ENCODE assay signal across 30 cellular contexts in genomic region chr12:42774238-42774637, GRCh38.
DNase-seq lines count a peak whose midpoint lies in the region; ATAC-seq, FAIRE-seq and TF ChIP-seq lines count a peak whose summit lies in the region.
"Had no signal": no experiment of that assay in that cellular context is flagged by ENCODE, and none has a peak within 500 bp of the region (broad histone marks: within the 10 kb centered on the region; RNA-seq: fewer than 3 reads in every experiment).

No MANE protein-coding gene starts in this region.

- H2AFZ ChIP-seq in IMR-90 (replicated peaks; ENCODE audit: low read length, poor library complexity) = no peak overlapping the region
- no peak overlapping the region for H2AFZ ChIP-seq in smooth muscle cell (ENCODE audit: low read depth)

- H2AK9ac ChIP-seq in IMR-90 (replicated peaks; ENCODE audit: low read depth, low read length, poor library complexity) = no peak overlapping the region

- dilution Hi-C loops in IMR-90 (cut with HindIII; ENCODE audit: low sequenced_read_pairs, unreplicated experiment) = no loop called here

- TF ChIP-seq POLR2A in IMR-90 (IDR thresholded peaks at IDR 0.05; ENCODE audit: low read depth, low read length) = no peak

- H2BK20ac ChIP-seq in IMR-90 (ENCODE audit: low read depth, low read length) = no peak overlapping the region

- no peak for TF ChIP-seq CTCF in IMR-90 (conservative IDR thresholded peaks at IDR 0.05; ENCODE audit: low read depth, low read length)
- no peak for TF ChIP-seq CTCF in smooth muscle cell (IDR thresholded peaks at IDR 0.05; ENCODE audit: borderline replicate concordance, insufficient read depth, poor library complexity, severe bottlenecking)
- TF ChIP-seq CTCF in D721Med (IDR thresholded peaks at IDR 0.05; ENCODE audit: insufficient read depth, missing control alignments) = no peak

- H3K23ac ChIP-seq in IMR-90 (ENCODE audit: low read depth, low read length) = no peak overlapping the region

- no peak overlapping the region for H3K56ac ChIP-seq in IMR-90 (ENCODE audit: extremely low read depth, insufficient read depth, low read length)

- H3K9ac ChIP-seq in IMR-90 (ENCODE audit: low read depth, low read length) (no peak overlapping the region), smooth muscle cell (ENCODE audit: low read depth) (no peak overlapping the region)
- H3K9ac ChIP-seq: BLaER1; BLaER1 treated with 17β-estradiol and CSF1 and Interleukin-3, amounts not matched to agents 10 nM and 100 nM had no signal

- H3K4me3 ChIP-seq in IMR-90 (ENCODE audit: insufficient read depth, low read depth, low read length) (no peak overlapping the region), smooth muscle cell (no peak overlapping the region)
- H3K4me3 ChIP-seq: A549; BLaER1; BLaER1 treated with 17β-estradiol and CSF1 and Interleukin-3, amounts not matched to agents 10 nM and 100 nM had no signal

- H3K27ac ChIP-seq in IMR-90 (ENCODE audit: insufficient read depth, low read length) (no peak overlapping the region), smooth muscle cell (ENCODE audit: low read depth) (peak overlapping the region; percentile 5)
- H3K27ac ChIP-seq: 22Rv1; A549; BLaER1; BLaER1 treated with 17β-estradiol and CSF1 and Interleukin-3, amounts not matched to agents 10 nM and 100 nM; C4-2B had no signal

- no CpG with 5 or more reads among the region's 3 CpGs for WGBS in IMR-90 (ENCODE audit: extremely low coverage in 2 of 2, insufficient read length in 1 of 2), 2 experiments
- 48% methylated on average over 3 of the region's 3 CpGs for WGBS in smooth muscle cell (ENCODE audit: low lambda C conversion rate)

- H2BK15ac ChIP-seq in IMR-90 (ENCODE audit: low read depth, low read length) = no peak overlapping the region

- H3K18ac ChIP-seq in IMR-90 (ENCODE audit: low read depth, low read length) = no peak overlapping the region

- H3K79me1 ChIP-seq in IMR-90 (ENCODE audit: low read depth in 1 of 2, low read length in 2 of 2) = no peaks in the 10 kb centered on the region

- TF ChIP-seq RAD21 in IMR-90 (IDR thresholded peaks at IDR 0.05; ENCODE audit: low read length) = no peak

- H3K27me3 ChIP-seq in IMR-90 (ENCODE audit: control insufficient read depth, insufficient read depth, low read length) (no peaks in the 10 kb centered on the region; the same call in none of the 2 replicates), smooth muscle cell (ENCODE audit: low read depth) (no peaks in the 10 kb centered on the region)
- H3K27me3 ChIP-seq: BE2C; BLaER1; BLaER1 treated with 17β-estradiol and CSF1 and Interleukin-3, amounts not matched to agents 10 nM and 100 nM had no signal

- H4K5ac ChIP-seq in IMR-90 (ENCODE audit: low read depth, low read length) = no peak overlapping the region

- H3K9me1 ChIP-seq in IMR-90 (ENCODE audit: insufficient read depth, low read length) = no peaks in the 10 kb centered on the region

- H3K36me3 ChIP-seq in IMR-90 (ENCODE audit: control insufficient read depth, insufficient read depth, low read length) (no peaks in the 10 kb centered on the region), smooth muscle cell (ENCODE audit: low read depth) (no peaks in the 10 kb centered on the region)
- H3K36me3 ChIP-seq: BE2C; BLaER1; BLaER1 treated with 17β-estradiol and CSF1 and Interleukin-3, amounts not matched to agents 10 nM and 100 nM had no signal

- H3K4me1 ChIP-seq in IMR-90 (ENCODE audit: control insufficient read depth, insufficient read depth, low read length) (peaks cover under 1% of the 10 kb centered on the region; the same call in 1 of the 2 replicates), smooth muscle cell (ENCODE audit: low read depth) (no peaks in the 10 kb centered on the region)
- H3K4me1 ChIP-seq: A549 had no signal

- H4K20me1 ChIP-seq in IMR-90 (ENCODE audit: insufficient read depth, low read length) = no peaks in the 10 kb centered on the region
- no peaks in the 10 kb centered on the region for H4K20me1 ChIP-seq in smooth muscle cell (ENCODE audit: low read depth)
- H4K20me1 ChIP-seq: BLaER1; BLaER1 treated with 17β-estradiol and CSF1 and Interleukin-3, amounts not matched to agents 10 nM and 100 nM had no signal

- H3K4me2 ChIP-seq in IMR-90 (ENCODE audit: low read depth, low read length) (no peak overlapping the region), smooth muscle cell (peak overlapping the region; percentile 10)
- H3K4me2 ChIP-seq: A549; BLaER1; BLaER1 treated with 17β-estradiol and CSF1 and Interleukin-3, amounts not matched to agents 10 nM and 100 nM had no signal

- no peak overlapping the region for H4K91ac ChIP-seq in IMR-90 (ENCODE audit: insufficient read depth, low read depth, low read length)

- H3K9me3 ChIP-seq in IMR-90 (ENCODE audit: control insufficient read depth, insufficient read depth, low read length) (peaks cover 5% of the 10 kb centered on the region; the same call in 1 of the 2 replicates), smooth muscle cell (replicated peaks; ENCODE audit: low read depth) (no peaks in the 10 kb centered on the region)
- H3K9me3 ChIP-seq: BE2C, BLaER1, Caco-2 had no signal

- H4K8ac ChIP-seq in IMR-90 (ENCODE audit: low read depth in 2 of 2, low read length in 2 of 2) = no peak overlapping the region

- no peak overlapping the region for H3K4ac ChIP-seq in IMR-90 (ENCODE audit: low read depth, low read length)

- intact Hi-C loops in IMR-90 (cut with micrococcal nuclease) = no loop called here

- POLR2A ChIA-PET in IMR-90 (lab: Charles Lee; ENCODE audit: unreplicated experiment) = no interaction called here

- in situ Hi-C loops in IMR-90 (cut with MboI; ENCODE audit: low sequenced_read_pairs) = no loop called here

- no TSS peak for BruUV-seq in IMR-90 (replicated peaks; lab: Mats Ljungman, UMichigan)

- no peak overlapping the region for H3K14ac ChIP-seq in IMR-90 (replicated peaks; ENCODE audit: low read depth, low read length)

- CTCF ChIA-PET in IMR-90 (lab: Yijun Ruan, JAX) = no interaction called here

- DNase-seq in IMR-90 (peak; percentile 30), smooth muscle cell (lab: John Stamatoyannopoulos, UW; ENCODE audit: unreplicated experiment) (no peak), D721Med (ENCODE audit: insufficient read length, low spot score) (no peak)
- DNase-seq: 8988T; ACHN; AML-193; BE2C; C1 segment of cervical spinal cord; Caco-2; Calu3; CD4-positive, alpha-beta memory T cell; CD4-positive, alpha-beta T cell; CD4-positive, CD25-positive, alpha-beta regulatory T cell; CD8-positive, alpha-beta memory T cell; CD8-positive, alpha-beta T cell; COR-L47; DMS 273 treated with DMSO at 0.1 percent for 48 hours; DMS153; DMS53; DMS79; DMS79 treated with DMSO at 0.1 percent for 48 hours; DND-41; EL had no signal

- H2BK120ac ChIP-seq in IMR-90 (ENCODE audit: low read depth, low read length) = no peak overlapping the region

- no peaks in the 10 kb centered on the region for H3K79me2 ChIP-seq in smooth muscle cell (ENCODE audit: low read depth)

- H2AK5ac ChIP-seq in IMR-90 (ENCODE audit: low read depth, low read length) = no peak overlapping the region

- ATAC-seq in IMR-90 (ENCODE audit: low read depth) = peak; percentile 66
- ATAC-seq in HG02840 (IDR thresholded peaks at IDR 0.05; ENCODE audit: low FRiP score, unreplicated experiment) = no peak
- ATAC-seq: A549; CD8-positive, alpha-beta T cell had no signal

- no peak for FAIRE-seq in D721Med (lab: Jason Lieb, UNC)
- FAIRE-seq: A204.1 had no signal

- H3F3A ChIP-seq in smooth muscle cell (ENCODE audit: low read depth) = no peaks in the 10 kb centered on the region

- no peak overlapping the region for H2BK5ac ChIP-seq in IMR-90 (ENCODE audit: low read depth, low read length, poor library complexity, severe bottlenecking)

TF ChIP-seq in IMR-90, 13 proteins besides CTCF, POLR2A, EP300 and RAD21:
- TF ChIP-seq RFX5 (IDR thresholded peaks at IDR 0.05; ENCODE audit: low read depth, low read length) = no peak
- no peak for TF ChIP-seq SMC3 (IDR thresholded peaks at IDR 0.05; ENCODE audit: low read depth, low read length)
- TF ChIP-seq CEBPB (IDR thresholded peaks at IDR 0.05; ENCODE audit: low read depth, low read length) = no peak
- no peak for TF ChIP-seq BHLHE40 (IDR thresholded peaks at IDR 0.05; ENCODE audit: low read depth, low read length)
- TF ChIP-seq MAZ (IDR thresholded peaks at IDR 0.05; ENCODE audit: borderline replicate concordance, low read depth, low read length) = no peak
- TF ChIP-seq RCOR1 (IDR thresholded peaks at IDR 0.05; ENCODE audit: insufficient replicate concordance, low read length) = no peak
- no peak for TF ChIP-seq CHD1 (IDR thresholded peaks at IDR 0.05; ENCODE audit: low read depth, low read length)
- TF ChIP-seq FOS (IDR thresholded peaks at IDR 0.05; ENCODE audit: low read depth, low read length) = no peak
- TF ChIP-seq NFE2L2 (IDR thresholded peaks at IDR 0.05; ENCODE audit: low read depth, low read length) = no peak
- TF ChIP-seq USF2 (IDR thresholded peaks at IDR 0.05; ENCODE audit: low read depth, low read length) = no peak
- TF ChIP-seq MAFK (IDR thresholded peaks at IDR 0.05; ENCODE audit: low read depth, low read length) = no peak
